In genomic region chr14:73503648-73504047, GRCh38 we compare ENCODE assay signal across 22 cellular contexts. TPM values are rescaled to one million over a fixed set of nuclear protein-coding genes. Genes with fewer than 3 reads are reported as not detected.
DNase-seq lines count a peak whose midpoint lies in the region; ATAC-seq and TF ChIP-seq lines count a peak whose summit lies in the region.
"Had no signal": no experiment of that assay in that cellular context is flagged by ENCODE, and none has a peak within 500 bp of the region (broad histone marks: within the 10 kb centered on the region; RNA-seq: fewer than 3 reads in every experiment).

No MANE protein-coding gene starts in this region.

- POLR2A ChIA-PET in AG04450 (lab: Yijun Ruan, JAX): interaction anchor here (0.6 to 0.8 kb wide), 2 partner anchors 67 to 141 kb away, joined by 3 to 4 read pairs; no protein-coding TSS in a partner anchor

- no TSS peak for BruUV-seq in Calu3 (replicated peaks; lab: Mats Ljungman, UMichigan)

- no peaks in the 10 kb centered on the region for H3K9me3 Mint-ChIP-seq in Calu3 (ENCODE audit: low read depth, unreplicated experiment)
- H3K9me3 Mint-ChIP-seq: activated naive CD4-positive, alpha-beta T cell treated with anti-CD3 and anti-CD28 coated beads, Interleukin-2, amount 10 ng/mL, durations not matched to agents 7 days and 5 days; dendritic cell treated with granulocyte-macrophage colony-stimulating factor and Interleukin-4, amounts not matched to agents 40 ng/mL and 50 ng/mL, for 4 days; stimulated activated naive CD8-positive, alpha-beta T cell treated with anti-CD3 and anti-CD28 coated beads, Interleukin-15, Interleukin-2, amounts not matched to agents 100 ng/mL and 50 ng/mL, for 24 hours; type B pancreatic cell had no signal

- no peak overlapping the region for H3K4me3 Mint-ChIP-seq in Calu3 (ENCODE audit: low read depth, unreplicated experiment)
- H3K4me3 Mint-ChIP-seq: activated CD4-positive, alpha-beta T cell treated with anti-CD3 and anti-CD28 coated beads for 36 hours; activated naive CD4-positive, alpha-beta T cell treated with anti-CD3 and anti-CD28 coated beads, Interleukin-2, amount 10 ng/mL, durations not matched to agents 7 days and 5 days; dendritic cell treated with granulocyte-macrophage colony-stimulating factor and Interleukin-4, amounts not matched to agents 40 ng/mL and 50 ng/mL, for 4 days; stimulated activated naive CD8-positive, alpha-beta T cell treated with anti-CD3 and anti-CD28 coated beads, Interleukin-15, Interleukin-2, amounts not matched to agents 100 ng/mL and 50 ng/mL, for 24 hours; type B pancreatic cell had no signal

- H3K36me3 ChIP-seq in GM06990 (ENCODE audit: control insufficient read depth, insufficient read depth, low read length) (no peaks in the 10 kb centered on the region), left lung (peaks cover 0 to 16% of the 10 kb centered on the region in 2 donors)

- H3K4me3 ChIP-seq in AG04450 (ENCODE audit: low read depth, low read length) (no peak overlapping the region), GM06990 (replicated peaks; ENCODE audit: low read depth, low read length) (no peak overlapping the region), left lung (no peak overlapping the region)
- H3K4me3 ChIP-seq: right atrium auricular region had no signal

- H3K27me3 ChIP-seq in AG04450 (ENCODE audit: control insufficient read depth, insufficient read depth, low read length) (no peaks in the 10 kb centered on the region), GM06990 (replicated peaks; ENCODE audit: control insufficient read depth, insufficient read depth, low read length) (no peaks in the 10 kb centered on the region), left lung (no peaks in the 10 kb centered on the region)
- H3K27me3 ChIP-seq: right atrium auricular region had no signal

- in situ Hi-C loops in SK-MEL-5 (cut with HindIII; ENCODE audit: low pct_unique_long_range_greater_than_20kb, low sequenced_read_pairs): no loop called here

- H3K4me1 Mint-ChIP-seq in Calu3 (ENCODE audit: low read depth, unreplicated experiment): no peaks in the 10 kb centered on the region
- H3K4me1 Mint-ChIP-seq: activated CD4-positive, alpha-beta T cell treated with anti-CD3 and anti-CD28 coated beads for 36 hours had no signal

- no peaks in the 10 kb centered on the region for H3K4me1 ChIP-seq in left lung
- H3K4me1 ChIP-seq: right atrium auricular region had no signal

- no peak overlapping the region for H3K27ac Mint-ChIP-seq in Calu3 (ENCODE audit: unreplicated experiment)
- H3K27ac Mint-ChIP-seq: activated CD4-positive, alpha-beta T cell treated with anti-CD3 and anti-CD28 coated beads for 36 hours; activated naive CD4-positive, alpha-beta T cell treated with anti-CD3 and anti-CD28 coated beads, Interleukin-2, amount 10 ng/mL, durations not matched to agents 7 days and 5 days; dendritic cell treated with granulocyte-macrophage colony-stimulating factor and Interleukin-4, amounts not matched to agents 40 ng/mL and 50 ng/mL, for 4 days; stimulated activated naive CD8-positive, alpha-beta T cell treated with anti-CD3 and anti-CD28 coated beads, Interleukin-15, Interleukin-2, amounts not matched to agents 100 ng/mL and 50 ng/mL, for 24 hours; type B pancreatic cell had no signal

- no peaks in the 10 kb centered on the region for H3K9me3 ChIP-seq in AG04450 (ENCODE audit: control insufficient read depth, insufficient read depth, low read length)
- no peaks in the 10 kb centered on the region for H3K9me3 ChIP-seq in left lung
- H3K9me3 ChIP-seq: right atrium auricular region, SK-N-SH had no signal

- ATAC-seq in left lung: no peak
- ATAC-seq: activated CD4-positive, alpha-beta T cell treated with anti-CD3 and anti-CD28 coated beads for 36 hours; left lobe of liver; Panc1 had no signal

- TF ChIP-seq CTCF in AG04450 (IDR thresholded peaks at IDR 0.05; ENCODE audit: low read depth, low read length): no peak
- no peak for TF ChIP-seq CTCF in GM06990 (IDR thresholded peaks at IDR 0.05; ENCODE audit: insufficient read depth, low read length, poor library complexity, severe bottlenecking)
- no peak for TF ChIP-seq CTCF in Calu3 (IDR thresholded peaks at IDR 0.05; ENCODE audit: unreplicated experiment)
- no peak for TF ChIP-seq CTCF in left lung (IDR thresholded peaks at IDR 0.05)

- DNase-seq in AG04450 (ENCODE audit: low read depth, low spot score) (peak; percentile 10), GM06990 (ENCODE audit: extremely low read depth, insufficient read length) (peak; percentile 14), SK-MEL-5 (ENCODE audit: low read depth, low spot score) (peak; percentile 45), glomerular visceral epithelial cell (ENCODE audit: extremely low spot score) (peak; percentile 21), DMS53 treated with DMSO at 0.1 percent for 48 hours (lab: John Stamatoyannopoulos, UW; ENCODE audit: unreplicated experiment) (no peak), Calu3 (no peak), left lung (no peak), pons (ENCODE audit: low spot score) (no peak)
- DNase-seq: activated CD4-positive, alpha-beta T cell treated with anti-CD3 and anti-CD28 coated beads for 36 hours; activated naive CD4-positive, alpha-beta T cell treated with anti-CD3 and anti-CD28 coated beads, Interleukin-2, amount 10 ng/mL, durations not matched to agents 7 days and 5 days; COR-L47; NCI-H1417 treated with DMSO at 0.1 percent for 48 hours; NCI-H2171; NCI-H748 treated with DMSO at 0.1 percent for 48 hours; occipital lobe; SK-N-SH had no signal

- CTCF ChIA-PET in AG04450 (lab: Charles Lee): interaction anchor here (3.2 kb wide), 1 partner anchor 130 kb away, joined by 13 read pairs; no protein-coding TSS in a partner anchor
- CTCF ChIA-PET in Calu3 (lab: Charles Lee): interaction anchor here (0.6 kb wide), 1 partner anchor 590 kb away, joined by 4 read pairs; no protein-coding TSS in a partner anchor

- intact Hi-C loops in Calu3 (cut with micrococcal nuclease; ENCODE audit: unreplicated experiment): no loop called here
- intact Hi-C loops in left lung (cut with DNase I): no loop called here

- no peak overlapping the region for H3K27ac ChIP-seq in AG04450 (ENCODE audit: low read depth, low read length)
- no peak overlapping the region for H3K27ac ChIP-seq in left lung
- H3K27ac ChIP-seq: right atrium auricular region had no signal

- no peaks in the 10 kb centered on the region for H3K36me3 Mint-ChIP-seq in Calu3 (ENCODE audit: insufficient read depth, unreplicated experiment)

- H3K27me3 Mint-ChIP-seq in Calu3 (ENCODE audit: unreplicated experiment): no peaks in the 10 kb centered on the region
- H3K27me3 Mint-ChIP-seq: activated CD4-positive, alpha-beta T cell treated with anti-CD3 and anti-CD28 coated beads for 36 hours; activated naive CD4-positive, alpha-beta T cell treated with anti-CD3 and anti-CD28 coated beads, Interleukin-2, amount 10 ng/mL, durations not matched to agents 7 days and 5 days; dendritic cell treated with granulocyte-macrophage colony-stimulating factor and Interleukin-4, amounts not matched to agents 40 ng/mL and 50 ng/mL, for 4 days; stimulated activated naive CD8-positive, alpha-beta T cell treated with anti-CD3 and anti-CD28 coated beads, Interleukin-15, Interleukin-2, amounts not matched to agents 100 ng/mL and 50 ng/mL, for 24 hours; type B pancreatic cell had no signal

RNA-seq across cellular contexts. Expression of gene RIOX1, which starts 12.9 kb away (rescaled TPM):
- 7.0 and 8.4 TPM in 2 replicates for polyA plus RNA-seq in AG04450 (2011; rRNA removed)
- 8.9 and 12.0 TPM in 2 replicates for polyA minus RNA-seq in AG04450 (2011; rRNA and poly(A)+ RNA removed)
- total RNA-seq in SK-MEL-5 (2014; rRNA removed; shearing (Covaris generic)): 23.3 and 27.3 TPM in 2 replicates
- polyA plus RNA-seq in SK-MEL-5 (2015; cell fraction: cytosol; rRNA removed): 33.8 TPM in 2 replicates
- polyA plus RNA-seq in SK-MEL-5 (2015; cell fraction: nucleus; rRNA removed): 12.6 and 15.9 TPM in 2 replicates
- total RNA-seq in Calu3 (2022) (16.9 and 19.9 TPM in 2 replicates), left lung (10 to 100 TPM; 11.9 to 14.7 TPM)

RNA-seq across cellular contexts. Expression of gene ACOT1, which starts 33.3 kb away (rescaled TPM):
- polyA plus RNA-seq in AG04450 (2011; rRNA removed): 6.7 and 7.2 TPM in 2 replicates
- polyA minus RNA-seq in AG04450 (2011; rRNA and poly(A)+ RNA removed): 5.3 and 7.1 TPM in 2 replicates
- 3.3 and 8.6 TPM in 2 replicates for total RNA-seq in SK-MEL-5 (2014; rRNA removed; shearing (Covaris generic))
- polyA plus RNA-seq in SK-MEL-5 (2015; cell fraction: cytosol; rRNA removed): 2.8 and 3.2 TPM in 2 replicates
- 3.0 and 3.9 TPM in 2 replicates for polyA plus RNA-seq in SK-MEL-5 (2015; cell fraction: nucleus; rRNA removed)
- 3.6 and 4.5 TPM in 2 replicates for total RNA-seq in Calu3 (2022)
- total RNA-seq in left lung: 10 to 100 TPM; 11.5 to 13.6 TPM

RNA-seq across cellular contexts. Expression of gene NUMB, which starts 45.3 kb away (rescaled TPM):
- polyA plus RNA-seq in AG04450 (2011; rRNA removed): 130 and 152 TPM in 2 replicates
- polyA minus RNA-seq in AG04450 (2011; rRNA and poly(A)+ RNA removed): 153 and 216 TPM in 2 replicates
- 10.8 and 18.4 TPM in 2 replicates for total RNA-seq in SK-MEL-5 (2014; rRNA removed; shearing (Covaris generic))
- polyA plus RNA-seq in SK-MEL-5 (2015; cell fraction: cytosol; rRNA removed): 42.8 and 58.5 TPM in 2 replicates
- 59.9 and 69.2 TPM in 2 replicates for polyA plus RNA-seq in SK-MEL-5 (2015; cell fraction: nucleus; rRNA removed)
- 75.2 and 75.3 TPM in 2 replicates for total RNA-seq in Calu3 (2022)
- 100 to 1,000 TPM in 1 of 2 donors, 10 to 100 TPM in 1; 95.1 to 121 TPM for total RNA-seq in left lung

RNA-seq across cellular contexts. Expression of gene HEATR4, which starts 55.1 kb away (rescaled TPM):
- not detected in 2 replicates for polyA plus RNA-seq in AG04450 (2011; rRNA removed)
- polyA minus RNA-seq in AG04450 (2011; rRNA and poly(A)+ RNA removed): not detected in 2 replicates
- total RNA-seq in SK-MEL-5 (2014; rRNA removed; shearing (Covaris generic)): 0.37 TPM in 1 of 2 replicates, not detected in the other
- not detected in 2 replicates for polyA plus RNA-seq in SK-MEL-5 (2015; cell fraction: cytosol; rRNA removed)
- not detected in 2 replicates for polyA plus RNA-seq in SK-MEL-5 (2015; cell fraction: nucleus; rRNA removed)
- 0.10 TPM in 1 of 2 replicates, not detected in the other for total RNA-seq in Calu3 (2022)
- total RNA-seq in left lung: under 1 TPM; 0.41 to 0.63 TPM
- polyA plus RNA-seq: SK-N-SH had no signal

Comparison
In these comparisons a context has a peak if more than half of its experiments do, and no peak if none do; other contexts are left out.
1. DNase-seq: peak in AG04450 (single experiment), GM06990 (single experiment), SK-MEL-5 (single experiment) and glomerular visceral epithelial cell (single experiment); none in DMS53 treated with DMSO at 0.1 percent for 48 hours (single experiment), Calu3 (single experiment), left lung (0 of 2) and pons (single experiment).